In the genomic region with DNA sequence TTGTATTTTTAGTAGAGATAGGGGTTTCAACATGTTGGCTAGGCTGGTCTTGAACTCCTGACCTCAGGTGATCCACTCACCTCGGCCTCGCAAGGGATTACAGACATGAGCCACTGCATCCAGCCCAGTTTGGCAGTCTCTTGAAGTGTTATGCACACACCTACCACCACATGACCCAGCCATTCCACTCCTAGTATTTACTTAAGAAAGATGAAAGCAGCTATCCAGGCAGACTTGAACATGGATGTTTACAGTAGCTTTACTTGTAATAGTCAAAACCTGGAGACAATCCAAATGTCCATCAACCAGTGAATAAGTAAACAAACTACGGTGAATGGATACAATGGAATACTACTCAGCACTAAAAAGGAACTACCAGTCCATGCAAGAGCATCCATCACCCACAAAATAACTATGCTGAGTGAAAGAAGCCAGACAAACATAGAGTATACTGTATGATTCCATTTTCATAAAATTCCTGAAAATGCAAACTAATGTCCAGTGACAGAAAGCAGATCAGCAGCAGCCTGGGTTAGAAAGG, we compare ENCODE assay signal across 1 cellular context.
TF ChIP-seq lines count a peak whose summit lies in the region.

No MANE protein-coding gene starts in this region.

TF ChIP-seq in HepG2, 621 proteins besides CTCF, POLR2A, EP300 and RAD21 (continued from another document and continues in another):
- TF ChIP-seq, protein P1, sequence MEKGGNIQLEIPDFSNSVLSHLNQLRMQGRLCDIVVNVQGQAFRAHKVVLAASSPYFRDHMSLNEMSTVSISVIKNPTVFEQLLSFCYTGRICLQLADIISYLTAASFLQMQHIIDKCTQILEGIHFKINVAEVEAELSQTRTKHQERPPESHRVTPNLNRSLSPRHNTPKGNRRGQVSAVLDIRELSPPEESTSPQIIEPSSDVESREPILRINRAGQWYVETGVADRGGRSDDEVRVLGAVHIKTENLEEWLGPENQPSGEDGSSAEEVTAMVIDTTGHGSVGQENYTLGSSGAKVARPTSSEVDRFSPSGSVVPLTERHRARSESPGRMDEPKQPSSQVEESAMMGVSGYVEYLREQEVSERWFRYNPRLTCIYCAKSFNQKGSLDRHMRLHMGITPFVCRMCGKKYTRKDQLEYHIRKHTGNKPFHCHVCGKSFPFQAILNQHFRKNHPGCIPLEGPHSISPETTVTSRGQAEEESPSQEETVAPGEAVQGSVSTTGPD (CRISPR knock-in tag; IDR thresholded peaks at IDR 0.05) = peak; percentile 89
- TF ChIP-seq, protein P2, sequence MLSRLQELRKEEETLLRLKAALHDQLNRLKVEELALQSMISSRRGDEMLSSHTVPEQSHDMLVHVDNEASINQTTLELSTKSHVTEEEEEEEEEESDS (CRISPR knock-in tag; IDR thresholded peaks at IDR 0.05; ENCODE audit: borderline replicate concordance) = no peak
- TF ChIP-seq CREM (IDR thresholded peaks at IDR 0.05) (peak; percentile 91), CREM (CRISPR knock-in tag; IDR thresholded peaks at IDR 0.05) (no peak), HDAC2 (CRISPR knock-in tag; IDR thresholded peaks at IDR 0.05) (peak; percentile 98), ZNF761 (CRISPR knock-in tag; conservative IDR thresholded peaks at IDR 0.05) (0 out of 2 replicates have a peak, but pooled peaks have one; percentile 60), ZNF33A (CRISPR knock-in tag; IDR thresholded peaks at IDR 0.05; ENCODE audit: borderline replicate concordance) (peak; percentile 60; the same call in 1 of the 2 replicates), CHCHD3 (CRISPR knock-in tag; IDR thresholded peaks at IDR 0.05) (no peak), ZNF564 (CRISPR knock-in tag; IDR thresholded peaks at IDR 0.05) (no peak), JUN (CRISPR knock-in tag; IDR thresholded peaks at IDR 0.05) (peak; percentile 74), TGIF2 (CRISPR knock-in tag; IDR thresholded peaks at IDR 0.05) (peak; percentile 89; the same call in 1 of the 2 replicates), MEF2D (CRISPR knock-in tag; IDR thresholded peaks at IDR 0.05) (peak; percentile 99), ZNF792 (CRISPR knock-in tag; IDR thresholded peaks at IDR 0.05) (peak; percentile 85; the same call in 1 of the 2 replicates), NAIF1 (CRISPR knock-in tag; IDR thresholded peaks at IDR 0.05; ENCODE audit: borderline replicate concordance) (no peak), ZNF556 (CRISPR knock-in tag; IDR thresholded peaks at IDR 0.05; ENCODE audit: borderline replicate concordance) (peak; percentile 84; the same call in 1 of the 2 replicates), SCMH1 (CRISPR knock-in tag; IDR thresholded peaks at IDR 0.05; ENCODE audit: borderline replicate concordance) (no peak), ZNF543 (CRISPR knock-in tag; IDR thresholded peaks at IDR 0.05) (peak; percentile 70; the same call in 1 of the 2 replicates), FOSL2 (CRISPR knock-in tag; IDR thresholded peaks at IDR 0.05) (peak; percentile 84), TARDBP (CRISPR knock-in tag; IDR thresholded peaks at IDR 0.05) (peak; percentile 84), ZBTB20 (CRISPR knock-in tag; IDR thresholded peaks at IDR 0.05; ENCODE audit: borderline replicate concordance, low read depth) (peak; percentile 81; the same call in 1 of the 2 replicates), PAF1 (CRISPR knock-in tag; IDR thresholded peaks at IDR 0.05) (no peak), CBFB (CRISPR knock-in tag; IDR thresholded peaks at IDR 0.05) (peak; percentile 54; the same call in 1 of the 2 replicates), ZFP90 (CRISPR knock-in tag; IDR thresholded peaks at IDR 0.05; ENCODE audit: borderline replicate concordance) (0 out of 2 replicates have a peak, but pooled peaks have one; percentile 56), ZMYM2 (CRISPR knock-in tag; IDR thresholded peaks at IDR 0.05) (peak; percentile 97), ZFX (CRISPR knock-in tag; IDR thresholded peaks at IDR 0.05; ENCODE audit: low read depth) (peak; percentile 45; the same call in 1 of the 2 replicates), MAFG (CRISPR knock-in tag; IDR thresholded peaks at IDR 0.05) (no peak), THAP11 (CRISPR knock-in tag; IDR thresholded peaks at IDR 0.05) (peak; percentile 81), PTBP1 (IDR thresholded peaks at IDR 0.05; ENCODE audit: low read depth, low read length, poor library complexity, severe bottlenecking) (no peak), ZNF333 (CRISPR knock-in tag; IDR thresholded peaks at IDR 0.05; ENCODE audit: borderline replicate concordance) (no peak), ZEB1 (IDR thresholded peaks at IDR 0.05; ENCODE audit: insufficient replicate concordance, low read depth) (peak; percentile 73), ZZZ3 (CRISPR knock-in tag; IDR thresholded peaks at IDR 0.05; ENCODE audit: borderline replicate concordance) (no peak), ZNF431 (CRISPR knock-in tag; IDR thresholded peaks at IDR 0.05; ENCODE audit: borderline replicate concordance, low read depth) (peak; percentile 95), ETV5 (CRISPR knock-in tag; IDR thresholded peaks at IDR 0.05; ENCODE audit: borderline replicate concordance) (peak; percentile 73; the same call in 1 of the 2 replicates), DPF2 (CRISPR knock-in tag; IDR thresholded peaks at IDR 0.05; ENCODE audit: borderline replicate concordance, low read depth) (peak; percentile 79), ZNF83 (CRISPR knock-in tag; IDR thresholded peaks at IDR 0.05; ENCODE audit: borderline replicate concordance) (no peak), ZNF749 (CRISPR knock-in tag; IDR thresholded peaks at IDR 0.05; ENCODE audit: borderline replicate concordance) (peak; percentile 38; the same call in 1 of the 2 replicates), ZNF547 (CRISPR knock-in tag; IDR thresholded peaks at IDR 0.05) (0 out of 2 replicates have a peak, but pooled peaks have one; percentile 45), SAP130 (CRISPR knock-in tag; IDR thresholded peaks at IDR 0.05; ENCODE audit: low read depth) (peak; percentile 97), KDM5A (IDR thresholded peaks at IDR 0.05; ENCODE audit: borderline replicate concordance, low read length) (0 out of 2 replicates have a peak, but pooled peaks have one; percentile 23), ZNF350 (CRISPR knock-in tag; IDR thresholded peaks at IDR 0.05; ENCODE audit: borderline replicate concordance, low read depth) (peak; percentile 76; the same call in 1 of the 2 replicates), ONECUT2 (CRISPR knock-in tag; IDR thresholded peaks at IDR 0.05) (no peak), KLF11 (CRISPR knock-in tag; IDR thresholded peaks at IDR 0.05) (no peak)
- TF ChIP-seq, protein P3, sequence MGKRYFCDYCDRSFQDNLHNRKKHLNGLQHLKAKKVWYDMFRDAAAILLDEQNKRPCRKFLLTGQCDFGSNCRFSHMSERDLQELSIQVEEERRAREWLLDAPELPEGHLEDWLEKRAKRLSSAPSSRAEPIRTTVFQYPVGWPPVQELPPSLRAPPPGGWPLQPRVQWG (CRISPR knock-in tag; IDR thresholded peaks at IDR 0.05; ENCODE audit: borderline replicate concordance, low read depth) = no peak
- TF ChIP-seq, protein P4, sequence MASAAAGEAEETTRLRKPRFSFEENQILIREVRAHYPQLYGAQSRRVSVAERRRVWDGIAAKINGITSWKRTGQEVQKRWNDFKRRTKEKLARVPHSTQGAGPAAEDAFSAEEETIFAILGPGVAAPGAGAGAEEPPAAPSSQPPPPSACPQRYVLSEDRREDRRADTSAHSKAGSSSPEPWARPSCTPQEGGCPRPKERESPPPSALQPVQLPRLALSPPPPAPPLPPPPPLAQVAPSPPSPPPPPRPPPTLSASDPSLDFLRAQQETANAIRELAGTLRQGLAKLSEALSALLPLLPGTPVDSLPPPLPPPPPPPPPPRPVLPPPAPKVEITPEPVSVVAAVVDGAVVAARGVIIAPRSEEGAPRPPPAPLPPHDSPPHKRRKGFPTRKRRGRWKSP (CRISPR knock-in tag; IDR thresholded peaks at IDR 0.05) = peak; percentile 71; the same call in 1 of the 2 replicates
- TF ChIP-seq, protein P5, sequence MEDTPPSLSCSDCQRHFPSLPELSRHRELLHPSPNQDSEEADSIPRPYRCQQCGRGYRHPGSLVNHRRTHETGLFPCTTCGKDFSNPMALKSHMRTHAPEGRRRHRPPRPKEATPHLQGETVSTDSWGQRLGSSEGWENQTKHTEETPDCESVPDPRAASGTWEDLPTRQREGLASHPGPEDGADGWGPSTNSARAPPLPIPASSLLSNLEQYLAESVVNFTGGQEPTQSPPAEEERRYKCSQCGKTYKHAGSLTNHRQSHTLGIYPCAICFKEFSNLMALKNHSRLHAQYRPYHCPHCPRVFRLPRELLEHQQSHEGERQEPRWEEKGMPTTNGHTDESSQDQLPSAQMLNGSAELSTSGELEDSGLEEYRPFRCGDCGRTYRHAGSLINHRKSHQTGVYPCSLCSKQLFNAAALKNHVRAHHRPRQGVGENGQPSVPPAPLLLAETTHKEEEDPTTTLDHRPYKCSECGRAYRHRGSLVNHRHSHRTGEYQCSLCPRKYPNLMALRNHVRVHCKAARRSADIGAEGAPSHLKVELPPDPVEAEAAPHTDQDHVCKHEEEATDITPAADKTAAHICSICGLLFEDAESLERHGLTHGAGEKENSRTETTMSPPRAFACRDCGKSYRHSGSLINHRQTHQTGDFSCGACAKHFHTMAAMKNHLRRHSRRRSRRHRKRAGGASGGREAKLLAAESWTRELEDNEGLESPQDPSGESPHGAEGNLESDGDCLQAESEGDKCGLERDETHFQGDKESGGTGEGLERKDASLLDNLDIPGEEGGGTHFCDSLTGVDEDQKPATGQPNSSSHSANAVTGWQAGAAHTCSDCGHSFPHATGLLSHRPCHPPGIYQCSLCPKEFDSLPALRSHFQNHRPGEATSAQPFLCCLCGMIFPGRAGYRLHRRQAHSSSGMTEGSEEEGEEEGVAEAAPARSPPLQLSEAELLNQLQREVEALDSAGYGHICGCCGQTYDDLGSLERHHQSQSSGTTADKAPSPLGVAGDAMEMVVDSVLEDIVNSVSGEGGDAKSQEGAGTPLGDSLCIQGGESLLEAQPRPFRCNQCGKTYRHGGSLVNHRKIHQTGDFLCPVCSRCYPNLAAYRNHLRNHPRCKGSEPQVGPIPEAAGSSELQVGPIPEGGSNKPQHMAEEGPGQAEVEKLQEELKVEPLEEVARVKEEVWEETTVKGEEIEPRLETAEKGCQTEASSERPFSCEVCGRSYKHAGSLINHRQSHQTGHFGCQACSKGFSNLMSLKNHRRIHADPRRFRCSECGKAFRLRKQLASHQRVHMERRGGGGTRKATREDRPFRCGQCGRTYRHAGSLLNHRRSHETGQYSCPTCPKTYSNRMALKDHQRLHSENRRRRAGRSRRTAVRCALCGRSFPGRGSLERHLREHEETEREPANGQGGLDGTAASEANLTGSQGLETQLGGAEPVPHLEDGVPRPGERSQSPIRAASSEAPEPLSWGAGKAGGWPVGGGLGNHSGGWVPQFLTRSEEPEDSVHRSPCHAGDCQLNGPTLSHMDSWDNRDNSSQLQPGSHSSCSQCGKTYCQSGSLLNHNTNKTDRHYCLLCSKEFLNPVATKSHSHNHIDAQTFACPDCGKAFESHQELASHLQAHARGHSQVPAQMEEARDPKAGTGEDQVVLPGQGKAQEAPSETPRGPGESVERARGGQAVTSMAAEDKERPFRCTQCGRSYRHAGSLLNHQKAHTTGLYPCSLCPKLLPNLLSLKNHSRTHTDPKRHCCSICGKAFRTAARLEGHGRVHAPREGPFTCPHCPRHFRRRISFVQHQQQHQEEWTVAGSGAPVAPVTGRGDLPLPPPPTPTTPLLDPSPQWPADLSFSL (CRISPR knock-in tag; IDR thresholded peaks at IDR 0.05) = no peak
- TF ChIP-seq, protein P6, sequence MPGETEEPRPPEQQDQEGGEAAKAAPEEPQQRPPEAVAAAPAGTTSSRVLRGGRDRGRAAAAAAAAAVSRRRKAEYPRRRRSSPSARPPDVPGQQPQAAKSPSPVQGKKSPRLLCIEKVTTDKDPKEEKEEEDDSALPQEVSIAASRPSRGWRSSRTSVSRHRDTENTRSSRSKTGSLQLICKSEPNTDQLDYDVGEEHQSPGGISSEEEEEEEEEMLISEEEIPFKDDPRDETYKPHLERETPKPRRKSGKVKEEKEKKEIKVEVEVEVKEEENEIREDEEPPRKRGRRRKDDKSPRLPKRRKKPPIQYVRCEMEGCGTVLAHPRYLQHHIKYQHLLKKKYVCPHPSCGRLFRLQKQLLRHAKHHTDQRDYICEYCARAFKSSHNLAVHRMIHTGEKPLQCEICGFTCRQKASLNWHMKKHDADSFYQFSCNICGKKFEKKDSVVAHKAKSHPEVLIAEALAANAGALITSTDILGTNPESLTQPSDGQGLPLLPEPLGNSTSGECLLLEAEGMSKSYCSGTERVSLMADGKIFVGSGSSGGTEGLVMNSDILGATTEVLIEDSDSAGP (CRISPR knock-in tag; IDR thresholded peaks at IDR 0.05; ENCODE audit: borderline replicate concordance) = 0 out of 2 replicates have a peak, but pooled peaks have one; percentile 18
- TF ChIP-seq, protein P7, sequence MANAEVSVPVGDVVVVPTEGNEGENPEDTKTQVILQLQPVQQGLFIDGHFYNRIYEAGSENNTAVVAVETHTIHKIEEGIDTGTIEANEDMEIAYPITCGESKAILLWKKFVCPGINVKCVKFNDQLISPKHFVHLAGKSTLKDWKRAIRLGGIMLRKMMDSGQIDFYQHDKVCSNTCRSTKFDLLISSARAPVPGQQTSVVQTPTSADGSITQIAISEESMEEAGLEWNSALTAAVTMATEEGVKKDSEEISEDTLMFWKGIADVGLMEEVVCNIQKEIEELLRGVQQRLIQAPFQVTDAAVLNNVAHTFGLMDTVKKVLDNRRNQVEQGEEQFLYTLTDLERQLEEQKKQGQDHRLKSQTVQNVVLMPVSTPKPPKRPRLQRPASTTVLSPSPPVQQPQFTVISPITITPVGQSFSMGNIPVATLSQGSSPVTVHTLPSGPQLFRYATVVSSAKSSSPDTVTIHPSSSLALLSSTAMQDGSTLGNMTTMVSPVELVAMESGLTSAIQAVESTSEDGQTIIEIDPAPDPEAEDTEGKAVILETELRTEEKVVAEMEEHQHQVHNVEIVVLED (CRISPR knock-in tag; IDR thresholded peaks at IDR 0.05; ENCODE audit: borderline replicate concordance) = peak; percentile 55; the same call in 1 of the 2 replicates
- TF ChIP-seq, protein P8, sequence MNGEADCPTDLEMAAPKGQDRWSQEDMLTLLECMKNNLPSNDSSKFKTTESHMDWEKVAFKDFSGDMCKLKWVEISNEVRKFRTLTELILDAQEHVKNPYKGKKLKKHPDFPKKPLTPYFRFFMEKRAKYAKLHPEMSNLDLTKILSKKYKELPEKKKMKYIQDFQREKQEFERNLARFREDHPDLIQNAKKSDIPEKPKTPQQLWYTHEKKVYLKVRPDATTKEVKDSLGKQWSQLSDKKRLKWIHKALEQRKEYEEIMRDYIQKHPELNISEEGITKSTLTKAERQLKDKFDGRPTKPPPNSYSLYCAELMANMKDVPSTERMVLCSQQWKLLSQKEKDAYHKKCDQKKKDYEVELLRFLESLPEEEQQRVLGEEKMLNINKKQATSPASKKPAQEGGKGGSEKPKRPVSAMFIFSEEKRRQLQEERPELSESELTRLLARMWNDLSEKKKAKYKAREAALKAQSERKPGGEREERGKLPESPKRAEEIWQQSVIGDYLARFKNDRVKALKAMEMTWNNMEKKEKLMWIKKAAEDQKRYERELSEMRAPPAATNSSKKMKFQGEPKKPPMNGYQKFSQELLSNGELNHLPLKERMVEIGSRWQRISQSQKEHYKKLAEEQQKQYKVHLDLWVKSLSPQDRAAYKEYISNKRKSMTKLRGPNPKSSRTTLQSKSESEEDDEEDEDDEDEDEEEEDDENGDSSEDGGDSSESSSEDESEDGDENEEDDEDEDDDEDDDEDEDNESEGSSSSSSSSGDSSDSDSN (CRISPR knock-in tag; IDR thresholded peaks at IDR 0.05) = peak; percentile 20; the same call in 1 of the 2 replicates
- TF ChIP-seq, protein P9, sequence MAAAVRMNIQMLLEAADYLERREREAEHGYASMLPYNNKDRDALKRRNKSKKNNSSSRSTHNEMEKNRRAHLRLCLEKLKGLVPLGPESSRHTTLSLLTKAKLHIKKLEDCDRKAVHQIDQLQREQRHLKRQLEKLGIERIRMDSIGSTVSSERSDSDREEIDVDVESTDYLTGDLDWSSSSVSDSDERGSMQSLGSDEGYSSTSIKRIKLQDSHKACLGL (CRISPR knock-in tag; IDR thresholded peaks at IDR 0.05) = no peak
